In the genomic region with DNA sequence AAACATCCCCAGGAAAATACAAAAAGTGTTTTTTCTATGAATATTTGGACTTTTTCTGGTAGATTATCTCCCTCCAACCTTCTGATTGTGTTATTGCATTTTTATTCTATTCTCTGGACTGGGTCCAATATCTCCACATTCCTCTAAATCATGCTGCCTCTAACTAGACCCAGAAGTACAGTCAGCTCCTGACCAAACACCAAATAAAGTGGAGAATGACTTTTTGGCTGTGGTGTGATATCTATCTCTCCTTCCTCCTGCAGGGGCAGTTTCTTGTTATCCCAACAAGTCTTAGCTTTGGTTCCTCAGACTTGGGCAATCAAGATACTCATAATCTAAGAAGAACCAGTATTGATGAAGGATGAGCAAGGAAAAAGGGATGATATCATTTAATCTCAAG, we compare ENCODE assay signal across 20 cellular contexts. TPM values are rescaled to one million over a fixed set of nuclear protein-coding genes. Genes with fewer than 3 reads are reported as not detected.
DNase-seq lines count a peak whose midpoint lies in the region; ATAC-seq and TF ChIP-seq lines count a peak whose summit lies in the region.
"Had no signal": no experiment of that assay in that cellular context is flagged by ENCODE, and none has a peak within 500 bp of the region (broad histone marks: within the 10 kb centered on the region; RNA-seq: fewer than 3 reads in every experiment).

No MANE protein-coding gene starts in this region.

- H3K79me2 ChIP-seq in GM23248 (ENCODE audit: insufficient read depth): peaks cover 11% of the 10 kb centered on the region
- peaks cover 12% of the 10 kb centered on the region for H3K79me2 ChIP-seq in fibroblast of lung (ENCODE audit: control insufficient read depth, insufficient read depth, low read length)

- no peak overlapping the region for H3K9ac ChIP-seq in GM23248
- H3K9ac ChIP-seq in adipocyte (ENCODE audit: low read length): no peak overlapping the region
- H3K9ac ChIP-seq in fibroblast of lung (ENCODE audit: insufficient read depth, low read length): no peak overlapping the region
- H3K9ac ChIP-seq: KMS-11 had no signal

- H2AFZ ChIP-seq in GM23248 (no peak overlapping the region), fibroblast of lung (ENCODE audit: low read length) (no peak overlapping the region)

- H3K4me2 ChIP-seq in GM23248 (ENCODE audit: unreplicated experiment) (no peak overlapping the region), fibroblast of lung (ENCODE audit: extremely low read depth, insufficient read depth, low read length) (no peak overlapping the region)
- H3K4me2 ChIP-seq: KMS-11 had no signal

- ATAC-seq in GM18870 (IDR thresholded peaks at IDR 0.05; ENCODE audit: unreplicated experiment): no peak
- ATAC-seq: left lung; stimulated activated memory B cell treated with anti-CD40 and anti-IgM and Interleukin-4, amounts not matched to agents 10 μg/mL and 1 μg/mL and 100 μg/mL, for 72 hours; T-helper 17 cell had no signal

- in situ Hi-C loops in GM23248 (cut with MboI): no loop called here

- no peak overlapping the region for H3K27ac ChIP-seq in GM23248
- H3K27ac ChIP-seq in fibroblast of lung (ENCODE audit: insufficient read depth, low read length): no peak overlapping the region
- H3K27ac ChIP-seq: adrenal gland, KMS-11, left lung, spleen had no signal

- no peak for TF ChIP-seq CTCF in fibroblast of lung (conservative IDR thresholded peaks at IDR 0.05 in 1 of 2, IDR thresholded peaks at IDR 0.05 in 1 of 2; ENCODE audit: low read depth in 1 of 2, low read length in 2 of 2)

- H3F3A ChIP-seq in GM23248 (ENCODE audit: insufficient read depth): peaks cover 34% of the 10 kb centered on the region

- H3K27me3 ChIP-seq in GM23248 (replicated peaks; ENCODE audit: insufficient read depth): no peaks in the 10 kb centered on the region
- H3K27me3 ChIP-seq in adipocyte (replicated peaks; ENCODE audit: control insufficient read depth, insufficient read depth, low read length): no peaks in the 10 kb centered on the region
- H3K27me3 ChIP-seq in fibroblast of lung (ENCODE audit: control insufficient read depth, insufficient read depth, low read length): no peaks in the 10 kb centered on the region
- H3K27me3 ChIP-seq: adrenal gland had no signal

- H3K9me2 ChIP-seq in GM23248 (ENCODE audit: insufficient read depth): no peaks in the 10 kb centered on the region

- H3K4me3 ChIP-seq in GM23248 (no peak overlapping the region), adipocyte (ENCODE audit: low read length) (no peak overlapping the region), fibroblast of lung (replicated peaks in 1 of 4; ENCODE audit: control extremely low read depth in 1 of 4, insufficient read depth in 1 of 4, low read depth in 3 of 4, low read length in 4 of 4) (no peak overlapping the region), skeletal muscle cell (ENCODE audit: low read depth, low read length) (no peak overlapping the region)
- H3K4me3 ChIP-seq: adrenal gland, left lung, spleen had no signal

- H3K36me3 ChIP-seq in GM23248 (ENCODE audit: low read depth) (no peaks in the 10 kb centered on the region), adipocyte (ENCODE audit: control insufficient read depth, insufficient read depth, low read length, severe bottlenecking) (no peaks in the 10 kb centered on the region), fibroblast of lung (ENCODE audit: control insufficient read depth, insufficient read depth, low read length) (no peaks in the 10 kb centered on the region)
- H3K36me3 ChIP-seq: adrenal gland, left lung, spleen had no signal

- DNase-seq in GM23248 (peak; percentile 74), adipocyte (ENCODE audit: low read depth) (peak; percentile 87), fibroblast of lung (ENCODE audit: low read depth in 2 of 2) (peak; percentile 41 to 81), skeletal muscle cell (ENCODE audit: low read depth) (peak; percentile 33), head of caudate nucleus (no peak), islet precursor cell (no peak)
- no peak for DNase-seq in stimulated activated CD4-positive, alpha-beta T cell treated with anti-CD3 and anti-CD28 coated beads, Interleukin-4, amount 100 ng/mL, for 4 hours
- DNase-seq: activated B cell treated with CpG ODN at 0.5 μM for 24 hours; activated CD8-positive, alpha-beta memory T cell treated with anti-CD3 and anti-CD28 coated beads for 24 hours; adrenal gland; CD4-positive, CD25-positive, alpha-beta regulatory T cell; left lung; NCI-H1417; posterior cingulate gyrus; spleen; T-helper 17 cell; trophoblast cell had no signal

- H4K20me1 ChIP-seq in GM23248 (ENCODE audit: insufficient read depth) (no peaks in the 10 kb centered on the region), fibroblast of lung (ENCODE audit: control insufficient read depth, extremely low read depth, insufficient read depth, low read length) (no peaks in the 10 kb centered on the region)

- intact Hi-C loops in head of caudate nucleus (cut with DNase I): loop anchor here (10.0 kb wide), 2 partner anchors 148 to 242 kb away; no protein-coding TSS in a partner anchor

- H3K9me3 ChIP-seq in GM23248 (ENCODE audit: low read depth) (no peaks in the 10 kb centered on the region), adipocyte (ENCODE audit: control insufficient read depth, low read length) (no peaks in the 10 kb centered on the region), fibroblast of lung (ENCODE audit: control insufficient read depth, insufficient read depth, low read depth, low read length) (no peaks in the 10 kb centered on the region)
- H3K9me3 ChIP-seq: adrenal gland, left lung had no signal

- H3K4me1 ChIP-seq in GM23248 (ENCODE audit: insufficient read depth): peaks cover 22% of the 10 kb centered on the region
- H3K4me1 ChIP-seq in adipocyte (ENCODE audit: control insufficient read depth, insufficient read depth, low read length): peaks cover 18% of the 10 kb centered on the region
- peaks cover 8% of the 10 kb centered on the region for H3K4me1 ChIP-seq in fibroblast of lung (ENCODE audit: control insufficient read depth, extremely low read depth, insufficient read depth, low read length)

RNA-seq across cellular contexts. Expression of a gene that starts 3.2 kb away (rescaled TPM):
- 120 and 124 TPM in 2 replicates for total RNA-seq in GM23248 (2014; rRNA removed; shearing (Covaris generic))
- polyA plus RNA-seq in GM23248 (2016; fragmentation: Nextera tagmentation; extraction: Ambion mirVana) (113 and 116 TPM in 2 replicates), fibroblast of lung (98.7 and 128 TPM in 2 replicates)
- total RNA-seq in fibroblast of lung: 82.7 and 125 TPM in 2 replicates
- 98.4 and 101 TPM in 2 replicates for polyA plus RNA-seq in fibroblast of lung (2012)
- polyA minus RNA-seq in fibroblast of lung (ENCODE audit: low replicate concordance): 542 and 706 TPM in 2 replicates
- polyA plus RNA-seq: CD4-positive, CD25-positive, alpha-beta regulatory T cell had no signal

Comparison
In these comparisons a context has a peak if more than half of its experiments do, and no peak if none do; other contexts are left out.
1. DNase-seq: peak in GM23248 (single experiment), adipocyte (single experiment), fibroblast of lung (2 of 2) and skeletal muscle cell (single experiment); none in stimulated activated CD4-positive, alpha-beta T cell treated with anti-CD3 and anti-CD28 coated beads, Interleukin-4, amount 100 ng/mL, for 4 hours (0 of 2), head of caudate nucleus (0 of 42) and islet precursor cell (single experiment).